9 cellular contexts compared by ENCODE assay signal in the genomic region with DNA sequence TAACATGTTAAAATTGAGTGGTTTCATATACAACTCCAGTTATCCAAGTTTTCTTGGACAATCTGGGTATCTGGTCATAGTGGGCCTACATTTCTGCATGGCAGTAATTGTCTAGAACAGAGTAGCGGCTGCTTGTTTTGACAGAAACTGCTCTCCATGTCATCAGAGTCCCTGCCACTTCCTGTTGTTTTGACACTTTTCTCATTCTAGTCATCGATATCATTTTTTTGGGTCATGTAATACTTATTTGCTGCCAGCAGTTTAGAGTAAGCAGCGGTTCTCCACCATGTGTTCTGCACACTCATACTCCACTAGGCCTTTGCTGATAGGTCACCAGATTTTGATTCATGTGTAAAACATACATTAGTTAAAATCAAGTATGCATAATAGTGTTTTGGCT.
DNase-seq lines count a peak whose midpoint lies in the region; ATAC-seq and TF ChIP-seq lines count a peak whose summit lies in the region.
"Had no signal": no experiment of that assay in that cellular context is flagged by ENCODE, and none has a peak within 500 bp of the region (broad histone marks: within the 10 kb centered on the region; RNA-seq: fewer than 3 reads in every experiment).

No MANE protein-coding gene starts in this region.

- H3K36me3 ChIP-seq in H7 (replicated peaks; ENCODE audit: control insufficient read depth, insufficient read depth, low read length), result no peaks in the 10 kb centered on the region

- TF ChIP-seq POLR2A in GM18505 (IDR thresholded peaks at IDR 0.05; ENCODE audit: borderline replicate concordance, extremely low read depth, insufficient read depth, insufficient read length), result no peak

- peaks cover 26% of the 10 kb centered on the region for H3K36me3 Mint-ChIP-seq in stimulated activated effector memory CD8-positive, alpha-beta T cell treated with anti-CD3 and anti-CD28 coated beads, Interleukin-12 subunit alpha, Interleukin-12 subunit beta, amount 100 ng/mL, for 72 hours

- H3K4me1 Mint-ChIP-seq in stimulated activated effector memory CD8-positive, alpha-beta T cell treated with anti-CD3 and anti-CD28 coated beads, Interleukin-12 subunit alpha, Interleukin-12 subunit beta, amount 100 ng/mL, for 72 hours, result peaks cover 63% of the 10 kb centered on the region

- peak; percentile 70 for ATAC-seq in HG03108 (IDR thresholded peaks at IDR 0.05; ENCODE audit: unreplicated experiment)
- peak; percentile 89 for ATAC-seq in stimulated activated effector memory CD8-positive, alpha-beta T cell treated with anti-CD3 and anti-CD28 coated beads, Interleukin-12 subunit alpha, Interleukin-12 subunit beta, amount 100 ng/mL, for 72 hours
- ATAC-seq in GM18505 (IDR thresholded peaks at IDR 0.05; ENCODE audit: unreplicated experiment), result no peak

- H3K27ac Mint-ChIP-seq in stimulated activated effector memory CD8-positive, alpha-beta T cell treated with anti-CD3 and anti-CD28 coated beads, Interleukin-12 subunit alpha, Interleukin-12 subunit beta, amount 100 ng/mL, for 72 hours, result no peak overlapping the region

- H3K4me3 Mint-ChIP-seq in stimulated activated effector memory CD8-positive, alpha-beta T cell treated with anti-CD3 and anti-CD28 coated beads, Interleukin-12 subunit alpha, Interleukin-12 subunit beta, amount 100 ng/mL, for 72 hours, result peak overlapping the region; percentile 63

- H3K9me3 Mint-ChIP-seq in stimulated activated effector memory CD8-positive, alpha-beta T cell treated with anti-CD3 and anti-CD28 coated beads, Interleukin-12 subunit alpha, Interleukin-12 subunit beta, amount 100 ng/mL, for 72 hours, result peaks cover 3% of the 10 kb centered on the region

- no peak overlapping the region for H3K4me3 ChIP-seq in H7 (ENCODE audit: insufficient read depth, low read depth, low read length)

- DNase-seq in activated effector memory CD4-positive, alpha-beta T cell treated with Interleukin-2 at 50 U/mL for 16 hours, result peak; percentile 31
- DNase-seq in activated effector memory CD4-positive, alpha-beta T cell treated with anti-CD3 and anti-CD28 coated beads, Interleukin-2, amount 50 U/mL, for 16 hours, result no peak
- DNase-seq in activated T-helper 1 cell treated with Interleukin-2 at 50 U/mL for 16 hours (ENCODE audit: low read depth) (peak; percentile 21), H7 (no peak), NCI-H1694 treated with DMSO at 0.1 percent for 48 hours (lab: John Stamatoyannopoulos, UW) (no peak)
- DNase-seq in stimulated activated effector memory CD8-positive, alpha-beta T cell treated with anti-CD3 and anti-CD28 coated beads, Interleukin-12 subunit alpha, Interleukin-12 subunit beta, amount 100 ng/mL, for 72 hours (ENCODE audit: low spot score in 2 of 2), result peak in 1 of 2 donors; percentile 59
- DNase-seq: NCI-H1092 had no signal

- no peaks in the 10 kb centered on the region for H3K27me3 ChIP-seq in H7 (ENCODE audit: control insufficient read depth, insufficient read depth, low read length)

Comparison
In these comparisons a context has a peak if more than half of its experiments do, and no peak if none do; other contexts are left out.
1. DNase-seq: peak in activated effector memory CD4-positive, alpha-beta T cell treated with Interleukin-2 at 50 U/mL for 16 hours (single experiment) and activated T-helper 1 cell treated with Interleukin-2 at 50 U/mL for 16 hours (single experiment); none in activated effector memory CD4-positive, alpha-beta T cell treated with anti-CD3 and anti-CD28 coated beads, Interleukin-2, amount 50 U/mL, for 16 hours (single experiment), H7 (single experiment) and NCI-H1694 treated with DMSO at 0.1 percent for 48 hours (single experiment).